Comparison of ENCODE assay signal across 8 cellular contexts in genomic region chr1:153617677-153618076, GRCh38. TPM values are rescaled to one million over a fixed set of nuclear protein-coding genes. Genes with fewer than 3 reads are reported as not detected.
DNase-seq lines count a peak whose midpoint lies in the region; ATAC-seq and TF ChIP-seq lines count a peak whose summit lies in the region.

No MANE protein-coding gene starts in this region.

- H3K4me3 Mint-ChIP-seq in chondrocyte (ENCODE audit: unreplicated experiment) = no peak overlapping the region
- no peak overlapping the region for H3K4me3 Mint-ChIP-seq in natural killer cell treated with Interleukin-12 subunit alpha and Interleukin-12 subunit beta and Interleukin-15 and Interleukin-18, amount 100 ng/mL, for 72 hours

- H3K9me3 Mint-ChIP-seq in chondrocyte (ENCODE audit: low read depth) = no peaks in the 10 kb centered on the region
- H3K9me3 Mint-ChIP-seq in natural killer cell treated with Interleukin-12 subunit alpha and Interleukin-12 subunit beta and Interleukin-15 and Interleukin-18, amount 100 ng/mL, for 72 hours = no peaks in the 10 kb centered on the region

- peaks cover 10% of the 10 kb centered on the region for H3K36me3 Mint-ChIP-seq in chondrocyte (ENCODE audit: low read depth)
- H3K36me3 Mint-ChIP-seq in natural killer cell treated with Interleukin-12 subunit alpha and Interleukin-12 subunit beta and Interleukin-15 and Interleukin-18, amount 100 ng/mL, for 72 hours = no peaks in the 10 kb centered on the region

- ATAC-seq in HG03045 (IDR thresholded peaks at IDR 0.05; ENCODE audit: unreplicated experiment) (peak; percentile 70), GM21526 (IDR thresholded peaks at IDR 0.05; ENCODE audit: low FRiP score, unreplicated experiment) (no peak)
- peak; percentile 85 to 90 for ATAC-seq in natural killer cell treated with Interleukin-12 subunit alpha and Interleukin-12 subunit beta and Interleukin-15 and Interleukin-18, amount 100 ng/mL, for 72 hours

- peaks cover 9% of the 10 kb centered on the region for H3K4me1 Mint-ChIP-seq in chondrocyte (ENCODE audit: low read depth)
- peaks cover 0 to 5% of the 10 kb centered on the region in 2 donors for H3K4me1 Mint-ChIP-seq in natural killer cell treated with Interleukin-12 subunit alpha and Interleukin-12 subunit beta and Interleukin-15 and Interleukin-18, amount 100 ng/mL, for 72 hours (ENCODE audit: low read depth in 2 of 2)

- H3K27me3 Mint-ChIP-seq in chondrocyte (ENCODE audit: low read depth) = no peaks in the 10 kb centered on the region
- H3K27me3 Mint-ChIP-seq in natural killer cell treated with Interleukin-12 subunit alpha and Interleukin-12 subunit beta and Interleukin-15 and Interleukin-18, amount 100 ng/mL, for 72 hours = no peaks in the 10 kb centered on the region

- TF ChIP-seq CTCF in chondrocyte (IDR thresholded peaks at IDR 0.05) = peak; percentile 81

- H3K27ac Mint-ChIP-seq in chondrocyte (ENCODE audit: unreplicated experiment) = no peak overlapping the region
- H3K27ac Mint-ChIP-seq in natural killer cell treated with Interleukin-12 subunit alpha and Interleukin-12 subunit beta and Interleukin-15 and Interleukin-18, amount 100 ng/mL, for 72 hours = peak overlapping the region in 1 of 2 donors; percentile 39

- DNase-seq in stimulated activated CD4-positive, alpha-beta T cell treated with anti-CD3 and anti-CD28 coated beads, TNF-alpha, amount 100 ng/mL, for 1 hour (ENCODE audit: low read depth in 3 of 3, low spot score in 1 of 3) = peak in 2 of 3 donors; percentile 2 to 54
- DNase-seq in stimulated activated CD4-positive, alpha-beta T cell treated with anti-CD3 and anti-CD28 coated beads, Interleukin-15, amount 100 ng/mL, for 24 hours = no peak
- peak; percentile 61 to 71 for DNase-seq in SW 1271 (lab: John Stamatoyannopoulos, UW)
- DNase-seq in chondrocyte (ENCODE audit: low spot score) = peak; percentile 88
- DNase-seq in natural killer cell treated with Interleukin-12 subunit alpha and Interleukin-12 subunit beta and Interleukin-15 and Interleukin-18, amount 100 ng/mL, for 72 hours (ENCODE audit: low spot score) = peak; percentile 69
- DNase-seq in SKM-1 (lab: John Stamatoyannopoulos, UW; ENCODE audit: unreplicated experiment) = no peak

RNA-seq across cellular contexts. Expression of gene S100A14, which starts 1.6 kb away (rescaled TPM):
- total RNA-seq in chondrocyte = not detected in 3 replicates
- not detected for total RNA-seq in natural killer cell treated with Interleukin-12 subunit alpha and Interleukin-12 subunit beta and Interleukin-15 and Interleukin-18, amount 100 ng/mL, for 72 hours

RNA-seq across cellular contexts. Expression of gene S100A16, which starts 4.7 kb away (rescaled TPM):
- total RNA-seq in chondrocyte = 111 to 122 TPM (median 115 TPM) in 3 replicates
- total RNA-seq in natural killer cell treated with Interleukin-12 subunit alpha and Interleukin-12 subunit beta and Interleukin-15 and Interleukin-18, amount 100 ng/mL, for 72 hours = not detected

RNA-seq across cellular contexts. Expression of gene S100A13, which starts 9.6 kb away (rescaled TPM):
- total RNA-seq in chondrocyte = 98.2 to 113 TPM (median 98.4 TPM) in 3 replicates
- 10 to 100 TPM in 1 of 2 donors, 1 to 10 TPM in 1; 5.0 to 10.3 TPM for total RNA-seq in natural killer cell treated with Interleukin-12 subunit alpha and Interleukin-12 subunit beta and Interleukin-15 and Interleukin-18, amount 100 ng/mL, for 72 hours

RNA-seq across cellular contexts. Expression of gene S100A1, which starts 10.6 kb away (rescaled TPM):
- 1.2 to 1.5 TPM (median 1.3 TPM) in 3 replicates for total RNA-seq in chondrocyte
- not detected for total RNA-seq in natural killer cell treated with Interleukin-12 subunit alpha and Interleukin-12 subunit beta and Interleukin-15 and Interleukin-18, amount 100 ng/mL, for 72 hours

RNA-seq across cellular contexts. Expression of gene CHTOP, which starts 16.2 kb away (rescaled TPM):
- total RNA-seq in chondrocyte = 44.4 to 56.9 TPM (median 47.9 TPM) in 3 replicates
- total RNA-seq in natural killer cell treated with Interleukin-12 subunit alpha and Interleukin-12 subunit beta and Interleukin-15 and Interleukin-18, amount 100 ng/mL, for 72 hours = 10 to 100 TPM; 82.1 to 96.8 TPM

Comparison
In these comparisons a context has a peak if more than half of its experiments do, and no peak if none do; other contexts are left out.
1. DNase-seq: peak in stimulated activated CD4-positive, alpha-beta T cell treated with anti-CD3 and anti-CD28 coated beads, TNF-alpha, amount 100 ng/mL, for 1 hour (2 of 3), SW 1271 (2 of 2), chondrocyte (single experiment) and natural killer cell treated with Interleukin-12 subunit alpha and Interleukin-12 subunit beta and Interleukin-15 and Interleukin-18, amount 100 ng/mL, for 72 hours (single experiment); none in stimulated activated CD4-positive, alpha-beta T cell treated with anti-CD3 and anti-CD28 coated beads, Interleukin-15, amount 100 ng/mL, for 24 hours (single experiment) and SKM-1 (single experiment).
2. RNA of gene S100A16, which starts 4.7 kb away (total RNA-seq): 111 to 122 TPM in chondrocyte; not detected in natural killer cell treated with Interleukin-12 subunit alpha and Interleukin-12 subunit beta and Interleukin-15 and Interleukin-18, amount 100 ng/mL, for 72 hours; every median in the first group is over 100 times any median in the second.